Comparison of ENCODE assay signal across 15 cellular contexts in the genomic region with DNA sequence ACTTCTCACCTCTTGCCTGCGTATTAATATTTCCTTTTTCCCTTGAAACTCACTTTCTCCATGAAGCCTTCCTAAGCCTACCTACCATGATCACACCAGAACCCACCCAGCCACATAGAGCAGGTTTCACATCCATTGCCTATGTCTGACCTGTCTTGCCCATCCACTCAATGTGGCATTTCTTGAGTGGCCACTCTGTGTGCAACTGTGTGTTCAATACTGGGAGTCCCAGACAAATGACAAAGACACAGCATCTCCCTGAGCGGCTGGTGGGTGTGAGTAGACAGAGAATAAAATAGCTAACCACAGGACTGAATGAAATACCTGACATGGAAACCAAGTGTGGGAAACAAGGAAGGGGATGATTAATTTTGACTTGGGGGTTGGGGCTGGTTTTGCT. TPM values are rescaled to one million over a fixed set of nuclear protein-coding genes. Genes with fewer than 3 reads are reported as not detected.
A peak's percentile ranks its signal among the peaks of the same experiment; 100 is the strongest.
DNase-seq lines count a peak whose midpoint lies in the region; ATAC-seq, FAIRE-seq and TF ChIP-seq lines count a peak whose summit lies in the region.
"Had no signal": no experiment of that assay in that cellular context is flagged by ENCODE, and none has a peak within 500 bp of the region (broad histone marks: within the 10 kb centered on the region; RNA-seq: fewer than 3 reads in every experiment).

No MANE protein-coding gene starts in this region.

- no peak overlapping the region for H3K4me3 ChIP-seq in HEK293 (ENCODE audit: low read depth, low read length)
- no peak overlapping the region for H3K4me3 ChIP-seq in GM12878

- TF ChIP-seq RAD21 in GM12878 (IDR thresholded peaks at IDR 0.05; ENCODE audit: insufficient read depth, low read depth, low read length), result no peak

- FAIRE-seq in GM12878 (lab: Jason Lieb, UNC), result no peak

- POLR2A ChIA-PET in HEK293 (lab: Yijun Ruan, JAX) (no interaction called here), GM12878 (lab: Charles Lee) (interaction anchor here (0.7 kb wide), 1 partner anchor 105 kb away, joined by 4 read pairs; no protein-coding TSS in a partner anchor)

- peaks cover 0 to 13% of the 10 kb centered on the region in 2 experiments; a peak in 2 of 4 replicates for H3K27me3 ChIP-seq in GM12878 (replicated peaks in 1 of 2; ENCODE audit: control insufficient read depth in 2 of 2, insufficient read depth in 2 of 2, low read length in 1 of 2)

- SMC1A ChIA-PET in GM12878 (lab: Charles Lee; ENCODE audit: uncharacterized antibody, unreplicated experiment), result interaction anchor here (1.1 to 3.1 kb wide), 12 partner anchors 11 to 240 kb away, joined by 3 to 17 read pairs (median 4); no protein-coding TSS in a partner anchor

- H3K4me1 ChIP-seq in HEK293 (ENCODE audit: control insufficient read depth, insufficient read depth, low read length) (peaks cover 5% of the 10 kb centered on the region; the same call in 1 of the 2 replicates), GM12878 (ENCODE audit: control insufficient read depth, insufficient read depth, low read length) (no peaks in the 10 kb centered on the region)

- ATAC-seq in GM12878 (peak; percentile 8; the same call in 2 of the 3 replicates), HG03039 (IDR thresholded peaks at IDR 0.05; ENCODE audit: unreplicated experiment) (no peak), HG02798 (IDR thresholded peaks at IDR 0.05; ENCODE audit: poor library complexity, unreplicated experiment) (no peak)

- no peak for DNase-seq in GM12878 (ENCODE audit: low read depth, low spot score)
- peak; percentile 38 for DNase-seq in kidney tubule cell (ENCODE audit: low spot score)
- peak; percentile 27 for DNase-seq in renal cortical epithelial cell (ENCODE audit: low read depth)
- DNase-seq in NCI-H748 treated with DMSO at 0.1 percent for 48 hours (lab: John Stamatoyannopoulos, UW), result no peak
- DNase-seq: Kasumi-1; NCI-H1105 treated with DMSO at 0.1 percent for 48 hours; NCI-H187; NK-92 treated with Interleukin-12 subunit alpha and Interleukin-12 subunit beta, amount 100 ng/mL, for 24 hours; RPMI8226; SIG-M5 had no signal

- TF ChIP-seq POLR2A in GM12878 (IDR thresholded peaks at IDR 0.05; ENCODE audit: low read depth, low read length), result no peak

- H2AFZ ChIP-seq in GM12878 (ENCODE audit: control insufficient read depth, low read depth, low read length), result no peak overlapping the region

- H3K27ac ChIP-seq in HEK293 (ENCODE audit: extremely low read depth, low read depth, low read length) (no peak overlapping the region), GM12878 (ENCODE audit: control insufficient read depth, insufficient read depth) (no peak overlapping the region)
- H3K27ac ChIP-seq: C4-2B had no signal

- H3K79me2 ChIP-seq in GM12878 (ENCODE audit: control insufficient read depth, insufficient read depth, low read length), result no peaks in the 10 kb centered on the region

- no peaks in the 10 kb centered on the region for H4K20me1 ChIP-seq in GM12878 (ENCODE audit: control insufficient read depth, insufficient read depth)

- H3K4me2 ChIP-seq in GM12878 (ENCODE audit: control insufficient read depth, insufficient read depth), result no peak overlapping the region

- H3K9me3 ChIP-seq in HEK293 (ENCODE audit: control insufficient read depth, insufficient read depth, low read depth, low read length) (no peaks in the 10 kb centered on the region), GM12878 (replicated peaks; ENCODE audit: control insufficient read depth, insufficient read depth, low read length) (no peaks in the 10 kb centered on the region)

- no peak for TF ChIP-seq EP300 in GM12878 (IDR thresholded peaks at IDR 0.05; ENCODE audit: borderline replicate concordance in 1 of 2, control insufficient read depth in 1 of 2, low read depth in 2 of 2, low read length in 2 of 2)

- H3K36me3 ChIP-seq in HEK293 (ENCODE audit: control insufficient read depth in 2 of 2, insufficient read depth in 1 of 2, low read length in 2 of 2), result no peaks in the 10 kb centered on the region
- H3K36me3 ChIP-seq in GM12878 (ENCODE audit: control insufficient read depth in 2 of 2, insufficient read depth in 2 of 2, low read length in 1 of 2), result no peaks in the 10 kb centered on the region

- RAD21 ChIA-PET in GM12878 (lab: Charles Lee; ENCODE audit: unreplicated experiment), result interaction anchor here (0.6 to 1.6 kb wide), 4 partner anchors 31 to 321 kb away, joined by 3 to 4 read pairs (median 4); no protein-coding TSS in a partner anchor

- WGBS in GM12878 (ENCODE audit: insufficient coverage, insufficient replicate concordance, low lambda C conversion rate, missing lambda C conversion rate), result 31% methylated on average over 2 of the region's 2 CpGs

- no peak for TF ChIP-seq CTCF in HEK293 (tag by site-specific recombination; IDR thresholded peaks at IDR 0.05)
- no peak for TF ChIP-seq CTCF in GM12878 (IDR thresholded peaks at IDR 0.05 in 2 of 3, conservative IDR thresholded peaks at IDR 0.05 in 1 of 3; ENCODE audit: control insufficient read depth in 2 of 3, extremely low read depth in 1 of 3, insufficient read depth in 1 of 3, low read depth in 3 of 3, low read length in 3 of 3)

- intact Hi-C loops in GM12878 (cut with micrococcal nuclease; ENCODE audit: unreplicated experiment), result no loop called here

- CTCF ChIA-PET in HEK293 (lab: Yijun Ruan, JAX) (no interaction called here), GM12878 (lab: Yijun Ruan, JAX) (interaction anchor here (0.6 to 2.7 kb wide), 7 partner anchors 9 to 234 kb away, joined by 3 to 17 read pairs (median 3); no protein-coding TSS in a partner anchor)

- no peak overlapping the region for H3K9ac ChIP-seq in GM12878 (ENCODE audit: control insufficient read depth, insufficient read depth, low read length)

- in situ Hi-C loops in GM12878 (cut with MboI), result no loop called here

- no TSS peak for BruUV-seq in GM12878 (replicated peaks; lab: Mats Ljungman, UMichigan)

TF ChIP-seq in HEK293, 187 proteins besides CTCF, POLR2A, EP300 and RAD21 (continues in another document):
- 0 out of 2 replicates have a peak, but pooled peaks have one; percentile 19 for TF ChIP-seq ZBTB17 (tag by site-specific recombination; IDR thresholded peaks at IDR 0.05)
- TF ChIP-seq ZNF341 (tag by site-specific recombination; IDR thresholded peaks at IDR 0.05; ENCODE audit: low read depth), result no peak
- TF ChIP-seq, protein P1, sequence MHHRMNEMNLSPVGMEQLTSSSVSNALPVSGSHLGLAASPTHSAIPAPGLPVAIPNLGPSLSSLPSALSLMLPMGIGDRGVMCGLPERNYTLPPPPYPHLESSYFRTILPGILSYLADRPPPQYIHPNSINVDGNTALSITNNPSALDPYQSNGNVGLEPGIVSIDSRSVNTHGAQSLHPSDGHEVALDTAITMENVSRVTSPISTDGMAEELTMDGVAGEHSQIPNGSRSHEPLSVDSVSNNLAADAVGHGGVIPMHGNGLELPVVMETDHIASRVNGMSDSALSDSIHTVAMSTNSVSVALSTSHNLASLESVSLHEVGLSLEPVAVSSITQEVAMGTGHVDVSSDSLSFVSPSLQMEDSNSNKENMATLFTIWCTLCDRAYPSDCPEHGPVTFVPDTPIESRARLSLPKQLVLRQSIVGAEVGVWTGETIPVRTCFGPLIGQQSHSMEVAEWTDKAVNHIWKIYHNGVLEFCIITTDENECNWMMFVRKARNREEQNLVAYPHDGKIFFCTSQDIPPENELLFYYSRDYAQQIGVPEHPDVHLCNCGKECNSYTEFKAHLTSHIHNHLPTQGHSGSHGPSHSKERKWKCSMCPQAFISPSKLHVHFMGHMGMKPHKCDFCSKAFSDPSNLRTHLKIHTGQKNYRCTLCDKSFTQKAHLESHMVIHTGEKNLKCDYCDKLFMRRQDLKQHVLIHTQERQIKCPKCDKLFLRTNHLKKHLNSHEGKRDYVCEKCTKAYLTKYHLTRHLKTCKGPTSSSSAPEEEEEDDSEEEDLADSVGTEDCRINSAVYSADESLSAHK (tag by site-specific recombination; IDR thresholded peaks at IDR 0.05), result peak; percentile 73

TF ChIP-seq in GM12878, 131 proteins besides CTCF, POLR2A, EP300 and RAD21 (continues in another document):
- TF ChIP-seq FOXM1 (IDR thresholded peaks at IDR 0.05; ENCODE audit: low read depth, low read length) (no peak), TCF12 (IDR thresholded peaks at IDR 0.05; ENCODE audit: low read depth, low read length) (no peak), RUNX3 (IDR thresholded peaks at IDR 0.05; ENCODE audit: low read length) (no peak), ESRRA (IDR thresholded peaks at IDR 0.05; ENCODE audit: low read length) (no peak), EZH2 (IDR thresholded peaks at IDR 0.05; ENCODE audit: borderline replicate concordance, control insufficient read depth, low read depth, low read length) (no peak)
- TF ChIP-seq, protein P2, sequence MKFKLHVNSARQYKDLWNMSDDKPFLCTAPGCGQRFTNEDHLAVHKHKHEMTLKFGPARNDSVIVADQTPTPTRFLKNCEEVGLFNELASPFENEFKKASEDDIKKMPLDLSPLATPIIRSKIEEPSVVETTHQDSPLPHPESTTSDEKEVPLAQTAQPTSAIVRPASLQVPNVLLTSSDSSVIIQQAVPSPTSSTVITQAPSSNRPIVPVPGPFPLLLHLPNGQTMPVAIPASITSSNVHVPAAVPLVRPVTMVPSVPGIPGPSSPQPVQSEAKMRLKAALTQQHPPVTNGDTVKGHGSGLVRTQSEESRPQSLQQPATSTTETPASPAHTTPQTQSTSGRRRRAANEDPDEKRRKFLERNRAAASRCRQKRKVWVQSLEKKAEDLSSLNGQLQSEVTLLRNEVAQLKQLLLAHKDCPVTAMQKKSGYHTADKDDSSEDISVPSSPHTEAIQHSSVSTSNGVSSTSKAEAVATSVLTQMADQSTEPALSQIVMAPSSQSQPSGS (IDR thresholded peaks at IDR 0.05; ENCODE audit: low read length), result no peak

RNA-seq across cellular contexts. Expression of a gene that starts 3.1 kb away (rescaled TPM):
- 15.1 and 18.7 TPM in 2 replicates for total RNA-seq in GM12878 (2013; cell fraction: nucleolus; rRNA removed)
- 5.5 and 9.9 TPM in 2 replicates for total RNA-seq in GM12878 (2014; rRNA removed)
- total RNA-seq in GM12878 (2014; rRNA removed; fragmentation: Illumina TruSeq; extraction: Trizol), result 5.8 TPM in 2 replicates
- 8.3 and 8.9 TPM in 2 replicates for total RNA-seq in GM12878 (2021)
- polyA plus RNA-seq in GM12878 (2011; ENCODE audit: low read depth), result 0.04 TPM
- polyA plus RNA-seq in GM12878 (2011; rRNA removed), result 2.8 and 3.5 TPM in 2 replicates
- polyA plus RNA-seq in GM12878 (2011; cell fraction: cytosol; rRNA removed), result 1.7 and 2.1 TPM in 2 replicates
- polyA plus RNA-seq in GM12878 (2011; cell fraction: nucleus; rRNA removed), result 0.94 and 1.6 TPM in 2 replicates
- 0.04 and 0.15 TPM in 2 replicates for polyA plus RNA-seq in GM12878 (2012)
- polyA plus RNA-seq in GM12878 (2014; fragmentation: Illumina TruSeq; extraction: Trizol), result 2.4 and 5.3 TPM in 2 replicates
- 1 to 10 TPM; 4.9 to 7.2 TPM for polyA plus RNA-seq in GM12878 (2014; fragmentation: Nextera tagmentation; extraction: Ambion mirVana)
- polyA plus RNA-seq in GM12878 (2014; rRNA removed), result 3.9 and 4.4 TPM in 2 replicates
- polyA plus RNA-seq in GM12878 (2016; fragmentation: Nextera tagmentation; extraction: Ambion mirVana), result 1 to 10 TPM; 2.7 to 3.1 TPM
- 4.0 and 5.3 TPM in 2 replicates for polyA minus RNA-seq in GM12878 (2011; rRNA and poly(A)+ RNA removed)
- polyA minus RNA-seq in GM12878 (2011; cell fraction: cytosol; rRNA and poly(A)+ RNA removed), result 1.0 and 1.1 TPM in 2 replicates
- 0.85 and 4.0 TPM in 2 replicates for polyA minus RNA-seq in GM12878 (2011; cell fraction: nucleus; rRNA and poly(A)+ RNA removed)
- 51.4 and 76.7 TPM in 2 replicates for total RNA-seq in renal cortical epithelial cell
- total RNA-seq: OCI-LY7 had no signal

Comparison
In these comparisons a context has a peak if more than half of its experiments do, and no peak if none do; other contexts are left out.
1. DNase-seq: peak in kidney tubule cell (single experiment) and renal cortical epithelial cell (single experiment); none in GM12878 (single experiment) and NCI-H748 treated with DMSO at 0.1 percent for 48 hours (single experiment).